ENCODE assay signal across 15 cellular contexts in genomic region chr3:133948996-133949395, GRCh38. TPM values are rescaled to one million over a fixed set of nuclear protein-coding genes. Genes with fewer than 3 reads are reported as not detected.
DNase-seq lines count a peak whose midpoint lies in the region; ATAC-seq and TF ChIP-seq lines count a peak whose summit lies in the region.
"Had no signal": no experiment of that assay in that cellular context is flagged by ENCODE, and none has a peak within 500 bp of the region (broad histone marks: within the 10 kb centered on the region; RNA-seq: fewer than 3 reads in every experiment).

No MANE protein-coding gene starts in this region.

- no peaks in the 10 kb centered on the region for H3K36me3 ChIP-seq in left ventricle myocardium inferior
- H3K36me3 ChIP-seq in esophagus squamous epithelium = peaks cover 0 to 13% (median 0%) of the 10 kb centered on the region in 3 donors
- H3K36me3 ChIP-seq in upper lobe of right lung = no peaks in the 10 kb centered on the region
- H3K36me3 ChIP-seq: BLaER1 treated with 17β-estradiol and CSF1 and Interleukin-3, amounts not matched to agents 10 nM and 100 nM had no signal

- no peak for ATAC-seq in left cardiac atrium
- ATAC-seq in upper lobe of right lung = no peak
- ATAC-seq in HG03025 (IDR thresholded peaks at IDR 0.05; ENCODE audit: low FRiP score, unreplicated experiment) = no peak
- ATAC-seq: GM12878 had no signal

- H3K4me1 Mint-ChIP-seq in mesothelial cell of epicardium = peaks cover 37% of the 10 kb centered on the region

- no peaks in the 10 kb centered on the region for H3K9me3 Mint-ChIP-seq in mesothelial cell of epicardium

- no peak for DNase-seq in left ventricle myocardium inferior
- DNase-seq in left cardiac atrium = no peak
- no peak for DNase-seq in esophagus squamous epithelium (lab: John Stamatoyannopoulos, UW)
- DNase-seq in mesothelial cell of epicardium (ENCODE audit: low spot score in 2 of 2, unreplicated experiment in 2 of 2) = no peak
- peak; percentile 44 for DNase-seq in upper lobe of right lung
- DNase-seq in caudate nucleus (lab: John Stamatoyannopoulos, UW) = no peak
- no peak for DNase-seq in NCI-H774 (lab: John Stamatoyannopoulos, UW)
- DNase-seq: CD8-positive, alpha-beta memory T cell; DMS53; EL; GOT3; OCI-M1 had no signal

- H3K27ac Mint-ChIP-seq in mesothelial cell of epicardium = peak overlapping the region; percentile 74
- H3K27ac Mint-ChIP-seq: CD8-positive, alpha-beta memory T cell had no signal

- H3K27me3 ChIP-seq in left ventricle myocardium inferior (ENCODE audit: low read depth) (no peaks in the 10 kb centered on the region), esophagus squamous epithelium (no peaks in the 10 kb centered on the region), upper lobe of right lung (no peaks in the 10 kb centered on the region)
- H3K27me3 ChIP-seq: BLaER1 treated with 17β-estradiol and CSF1 and Interleukin-3, amounts not matched to agents 10 nM and 100 nM had no signal

- WGBS in esophagus squamous epithelium, 2 donors = 55 to 58% methylated on average over 5 to 6 of the region's 7 CpGs

- H3K27ac ChIP-seq in left ventricle myocardium inferior (replicated peaks) (peak overlapping the region; percentile 84), esophagus squamous epithelium (peak overlapping the region in 3 of 4 donors; percentile 41 to 59 (median 46)), upper lobe of right lung (peak overlapping the region; percentile 36), caudate nucleus (ENCODE audit: low read depth, low read length) (no peak overlapping the region)
- H3K27ac ChIP-seq: BLaER1 treated with 17β-estradiol and CSF1 and Interleukin-3, amounts not matched to agents 10 nM and 100 nM had no signal

- TF ChIP-seq POLR2A in esophagus squamous epithelium (IDR thresholded peaks at IDR 0.05) = no peak

- peaks cover 10% of the 10 kb centered on the region for H3K36me3 Mint-ChIP-seq in mesothelial cell of epicardium
- H3K36me3 Mint-ChIP-seq: CD8-positive, alpha-beta memory T cell had no signal

- H3K4me1 ChIP-seq in left ventricle myocardium inferior = peaks cover 60% of the 10 kb centered on the region
- peaks cover 22 to 58% (median 22%) of the 10 kb centered on the region in 3 donors for H3K4me1 ChIP-seq in esophagus squamous epithelium
- H3K4me1 ChIP-seq in upper lobe of right lung = peaks cover 16% of the 10 kb centered on the region

- H3K4me3 Mint-ChIP-seq in mesothelial cell of epicardium = no peak overlapping the region
- H3K4me3 Mint-ChIP-seq: CD8-positive, alpha-beta memory T cell had no signal

- TF ChIP-seq CTCF in left ventricle myocardium inferior (IDR thresholded peaks at IDR 0.05; ENCODE audit: borderline replicate concordance) (no peak), esophagus squamous epithelium (IDR thresholded peaks at IDR 0.05) (no peak), mesothelial cell of epicardium (IDR thresholded peaks at IDR 0.05; ENCODE audit: unreplicated experiment) (no peak), upper lobe of right lung (IDR thresholded peaks at IDR 0.05) (no peak)

- H3K4me3 ChIP-seq in left ventricle myocardium inferior (no peak overlapping the region), esophagus squamous epithelium (no peak overlapping the region), upper lobe of right lung (no peak overlapping the region)
- H3K4me3 ChIP-seq: BLaER1 treated with 17β-estradiol and CSF1 and Interleukin-3, amounts not matched to agents 10 nM and 100 nM; GM12878 had no signal

- H3K27me3 Mint-ChIP-seq in mesothelial cell of epicardium (ENCODE audit: low read depth) = no peaks in the 10 kb centered on the region

- intact Hi-C loops in left ventricle myocardium inferior (cut with micrococcal nuclease) = loop anchor here (5.0 kb wide), 1 partner anchor 43 kb away; no protein-coding TSS in a partner anchor
- intact Hi-C loops in left cardiac atrium (cut with DNase I) = no loop called here
- intact Hi-C loops in esophagus squamous epithelium (cut with DNase I) = no loop called here
- intact Hi-C loops in upper lobe of right lung (cut with DNase I) = no loop called here

- H3K9me3 ChIP-seq in left ventricle myocardium inferior (replicated peaks) (no peaks in the 10 kb centered on the region), esophagus squamous epithelium (no peaks in the 10 kb centered on the region), upper lobe of right lung (no peaks in the 10 kb centered on the region)

RNA-seq across cellular contexts. Expression of gene RAB6B, which starts 53.3 kb away (rescaled TPM):
- total RNA-seq in left ventricle myocardium inferior = 59.1 TPM
- 10 to 100 TPM; 41.4 to 41.6 TPM for total RNA-seq in left cardiac atrium
- 1 to 10 TPM in 2 of 4 donors, under 1 TPM in 2; 0.09 to 1.7 (median 0.68) TPM for total RNA-seq in esophagus squamous epithelium
- 10.9 to 12.8 TPM (median 11.0 TPM) in 3 replicates for total RNA-seq in mesothelial cell of epicardium
- total RNA-seq in upper lobe of right lung = 7.4 TPM
- total RNA-seq: GM12878 had no signal
